Comparison of ENCODE assay signal across 1 cellular context in the genomic region with DNA sequence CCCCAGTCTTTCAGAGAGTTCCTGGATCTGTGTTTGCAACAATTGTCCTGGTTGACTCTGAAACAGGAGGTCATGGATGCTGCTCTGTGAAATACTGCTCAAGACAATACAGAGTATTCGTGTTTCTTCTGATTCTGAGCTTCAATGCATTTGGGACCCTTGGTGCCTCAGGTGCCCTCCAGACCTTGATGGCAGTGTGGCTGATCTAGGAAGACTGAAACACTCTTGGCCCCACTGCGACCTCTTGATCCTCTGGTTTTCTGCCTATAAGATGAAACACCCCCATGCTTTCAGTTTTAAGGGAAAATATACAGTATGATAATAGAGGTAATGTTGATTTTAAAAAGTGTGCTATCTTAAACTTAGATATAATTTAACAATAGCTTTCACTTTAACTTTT.
TF ChIP-seq lines count a peak whose summit lies in the region.

No MANE protein-coding gene starts in this region.

TF ChIP-seq in SK-N-SH treated with all-trans-retinoic acid at 6 μM for 48 hours, 23 proteins besides CTCF, POLR2A, EP300 and RAD21:
- TF ChIP-seq, protein P1, sequence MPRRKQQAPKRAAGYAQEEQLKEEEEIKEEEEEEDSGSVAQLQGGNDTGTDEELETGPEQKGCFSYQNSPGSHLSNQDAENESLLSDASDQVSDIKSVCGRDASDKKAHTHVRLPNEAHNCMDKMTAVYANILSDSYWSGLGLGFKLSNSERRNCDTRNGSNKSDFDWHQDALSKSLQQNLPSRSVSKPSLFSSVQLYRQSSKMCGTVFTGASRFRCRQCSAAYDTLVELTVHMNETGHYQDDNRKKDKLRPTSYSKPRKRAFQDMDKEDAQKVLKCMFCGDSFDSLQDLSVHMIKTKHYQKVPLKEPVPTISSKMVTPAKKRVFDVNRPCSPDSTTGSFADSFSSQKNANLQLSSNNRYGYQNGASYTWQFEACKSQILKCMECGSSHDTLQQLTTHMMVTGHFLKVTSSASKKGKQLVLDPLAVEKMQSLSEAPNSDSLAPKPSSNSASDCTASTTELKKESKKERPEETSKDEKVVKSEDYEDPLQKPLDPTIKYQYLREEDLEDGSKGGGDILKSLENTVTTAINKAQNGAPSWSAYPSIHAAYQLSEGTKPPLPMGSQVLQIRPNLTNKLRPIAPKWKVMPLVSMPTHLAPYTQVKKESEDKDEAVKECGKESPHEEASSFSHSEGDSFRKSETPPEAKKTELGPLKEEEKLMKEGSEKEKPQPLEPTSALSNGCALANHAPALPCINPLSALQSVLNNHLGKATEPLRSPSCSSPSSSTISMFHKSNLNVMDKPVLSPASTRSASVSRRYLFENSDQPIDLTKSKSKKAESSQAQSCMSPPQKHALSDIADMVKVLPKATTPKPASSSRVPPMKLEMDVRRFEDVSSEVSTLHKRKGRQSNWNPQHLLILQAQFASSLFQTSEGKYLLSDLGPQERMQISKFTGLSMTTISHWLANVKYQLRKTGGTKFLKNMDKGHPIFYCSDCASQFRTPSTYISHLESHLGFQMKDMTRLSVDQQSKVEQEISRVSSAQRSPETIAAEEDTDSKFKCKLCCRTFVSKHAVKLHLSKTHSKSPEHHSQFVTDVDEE (CRISPR knock-in tag; IDR thresholded peaks at IDR 0.05), result no peak
- TF ChIP-seq GLIS3 (CRISPR knock-in tag; IDR thresholded peaks at IDR 0.05), result no peak
